In genomic region chr14:70641548-70642312, GRCh38 we compare ENCODE assay signal across 7 cellular contexts. TPM values are rescaled to one million over a fixed set of nuclear protein-coding genes. Genes with fewer than 3 reads are reported as not detected.
DNase-seq lines count a peak whose midpoint lies in the region; ATAC-seq and TF ChIP-seq lines count a peak whose summit lies in the region.

Gene TTC9, plus strand, starts transcription at chr14:70641916. Its CDS starts 214 bp downstream, at chr14:70642130.

- peak within 1 kb of the TSS; percentile 90 for H3K27ac Mint-ChIP-seq in activated CD8-positive, alpha-beta T cell treated with anti-CD3 and anti-CD28 coated beads, Interleukin-2, amount 10 ng/mL, durations not matched to agents 7 days and 5 days
- H3K27ac Mint-ChIP-seq in neural progenitor cell = peak within 1 kb of the TSS; percentile 59

- ATAC-seq in HG03439 (IDR thresholded peaks at IDR 0.05; ENCODE audit: unreplicated experiment) (peak; percentile 27), GM18873 (IDR thresholded peaks at IDR 0.05; ENCODE audit: low FRiP score, unreplicated experiment) (no peak)
- peak; percentile 32 for ATAC-seq in activated CD8-positive, alpha-beta T cell treated with anti-CD3 and anti-CD28 coated beads, Interleukin-2, amount 10 ng/mL, durations not matched to agents 7 days and 5 days

- peaks cover 11% of the 10 kb centered on the region for H4K20me1 ChIP-seq in neural progenitor cell (ENCODE audit: low read depth)

- peak within 1 kb of the TSS; percentile 91 for H3K4me3 Mint-ChIP-seq in activated CD8-positive, alpha-beta T cell treated with anti-CD3 and anti-CD28 coated beads, Interleukin-2, amount 10 ng/mL, durations not matched to agents 7 days and 5 days
- H3K4me3 Mint-ChIP-seq in neural progenitor cell = peak within 1 kb of the TSS; percentile 95

- peaks cover 15% of the 10 kb centered on the region for H3K4me1 ChIP-seq in neural progenitor cell

- CTCF ChIA-PET in activated CD8-positive, alpha-beta T cell treated with anti-CD3 and anti-CD28 coated beads, Interleukin-2, amount 10 ng/mL, durations not matched to agents 7 days and 5 days (lab: Charles Lee) = interaction anchor here (1.2 to 3.3 kb wide), 8 partner anchors 11 to 176 kb away, joined by 3 to 26 read pairs (median 8); partner anchors contain the start of gene MAP3K9

- DNase-seq in activated CD8-positive, alpha-beta T cell treated with anti-CD3 and anti-CD28 coated beads, Interleukin-2, amount 10 ng/mL, durations not matched to agents 7 days and 5 days = no peak
- DNase-seq in fibroblast of mammary gland (ENCODE audit: low read depth) (no peak), neural progenitor cell (ENCODE audit: low spot score) (peak; percentile 78), putamen (ENCODE audit: low spot score) (no peak)

- H3K27ac ChIP-seq in neural progenitor cell = no peak within 1 kb of the TSS

- peak within 1 kb of the TSS; percentile 0 for H3K9ac ChIP-seq in neural progenitor cell

- H3F3A ChIP-seq in neural progenitor cell (ENCODE audit: low read depth) = peaks cover 15% of the 10 kb centered on the region

- POLR2A ChIA-PET in activated CD8-positive, alpha-beta T cell treated with anti-CD3 and anti-CD28 coated beads, Interleukin-2, amount 10 ng/mL, durations not matched to agents 7 days and 5 days (lab: Charles Lee) = interaction anchor here (0.9 to 7.1 kb wide), 5 partner anchors 9 to 277 kb away, joined by 3 to 163 read pairs (median 6); partner anchors contain the start of gene MAP3K9

- no peaks in the 10 kb centered on the region for H3K36me3 ChIP-seq in neural progenitor cell

- peak within 1 kb of the TSS; percentile 59 for H3K4me3 ChIP-seq in GM12875 (ENCODE audit: low read depth, low read length)
- peak within 1 kb of the TSS; percentile 36 for H3K4me3 ChIP-seq in fibroblast of mammary gland (ENCODE audit: control insufficient read depth, low read depth, low read length)
- H3K4me3 ChIP-seq in neural progenitor cell = peak within 1 kb of the TSS; percentile 98

- H3K36me3 Mint-ChIP-seq in activated CD8-positive, alpha-beta T cell treated with anti-CD3 and anti-CD28 coated beads, Interleukin-2, amount 10 ng/mL, durations not matched to agents 7 days and 5 days (ENCODE audit: low read depth) = peaks cover 24% of the 10 kb centered on the region
- peaks cover 7% of the 10 kb centered on the region for H3K36me3 Mint-ChIP-seq in neural progenitor cell

- H3K79me2 ChIP-seq in neural progenitor cell (ENCODE audit: low read depth) = peaks cover 25% of the 10 kb centered on the region

- H3K27me3 Mint-ChIP-seq in activated CD8-positive, alpha-beta T cell treated with anti-CD3 and anti-CD28 coated beads, Interleukin-2, amount 10 ng/mL, durations not matched to agents 7 days and 5 days (ENCODE audit: low read depth) = no peaks in the 10 kb centered on the region
- peaks cover 5% of the 10 kb centered on the region for H3K27me3 Mint-ChIP-seq in neural progenitor cell (ENCODE audit: insufficient read depth, low read depth)

- H3K4me1 Mint-ChIP-seq in activated CD8-positive, alpha-beta T cell treated with anti-CD3 and anti-CD28 coated beads, Interleukin-2, amount 10 ng/mL, durations not matched to agents 7 days and 5 days (ENCODE audit: low read depth) = peaks cover 52% of the 10 kb centered on the region
- peaks cover 42% of the 10 kb centered on the region for H3K4me1 Mint-ChIP-seq in neural progenitor cell

- H3K9me3 ChIP-seq in neural progenitor cell (ENCODE audit: low read depth) = no peaks in the 10 kb centered on the region

- H3K4me2 ChIP-seq in neural progenitor cell = peak within 1 kb of the TSS; percentile 81

- peak within 1 kb of the TSS; percentile 97 for H2AFZ ChIP-seq in neural progenitor cell (replicated peaks)

- no peaks in the 10 kb centered on the region for H3K9me3 Mint-ChIP-seq in activated CD8-positive, alpha-beta T cell treated with anti-CD3 and anti-CD28 coated beads, Interleukin-2, amount 10 ng/mL, durations not matched to agents 7 days and 5 days (ENCODE audit: insufficient read depth)
- no peaks in the 10 kb centered on the region for H3K9me3 Mint-ChIP-seq in neural progenitor cell

- TF ChIP-seq CTCF in GM12875 (IDR thresholded peaks at IDR 0.05; ENCODE audit: borderline replicate concordance, insufficient read depth, low read depth, low read length) (no peak), fibroblast of mammary gland (conservative IDR thresholded peaks at IDR 0.05; ENCODE audit: control insufficient read depth, insufficient read depth, low read depth, low read length) (no peak), neural progenitor cell (IDR thresholded peaks at IDR 0.05) (no peak)

- H3K27me3 ChIP-seq in neural progenitor cell = peaks cover 51% of the 10 kb centered on the region

RNA-seq across cellular contexts. Expression of gene TTC9, which starts in this region (rescaled TPM):
- total RNA-seq in activated CD8-positive, alpha-beta T cell treated with anti-CD3 and anti-CD28 coated beads, Interleukin-2, amount 10 ng/mL, durations not matched to agents 7 days and 5 days = 10 to 100 TPM; 13.9 to 14.8 TPM
- total RNA-seq in neural progenitor cell (ENCODE audit: low replicate concordance) = 3.5 and 3.7 TPM in 2 replicates

Comparison
In these comparisons a context has a peak if more than half of its experiments do, and no peak if none do; other contexts are left out.
1. H3K4me3 ChIP-seq: peak in every context shown above with its lines; median percentile 98 in neural progenitor cell; 59 in GM12875; 36 in fibroblast of mammary gland.